Comparison of ENCODE assay signal across 8 cellular contexts in genomic region chr20:49277786-49278035, GRCh38. TPM values are rescaled to one million over a fixed set of nuclear protein-coding genes. Genes with fewer than 3 reads are reported as not detected.
DNase-seq lines count a peak whose midpoint lies in the region; ATAC-seq and TF ChIP-seq lines count a peak whose summit lies in the region.

No MANE protein-coding gene starts in this region.

- CTCF ChIA-PET in RWPE1 (lab: Yijun Ruan, JAX): interaction anchor here (0.5 kb wide), 1 partner anchor 29 kb away, joined by 3 read pairs; no protein-coding TSS in a partner anchor

- POLR2A ChIA-PET in RWPE1 (lab: Yijun Ruan, JAX; ENCODE audit: low non-redundant PET): interaction anchor here (0.6 to 0.7 kb wide), 2 partner anchors 49 to 421 kb away, joined by 3 read pairs; no protein-coding TSS in a partner anchor

- H3K4me1 ChIP-seq in esophagus muscularis mucosa (peaks cover 34 to 80% (median 69%) of the 10 kb centered on the region in 4 donors), prostate gland (replicated peaks) (peaks cover 17% of the 10 kb centered on the region)

- H3K36me3 ChIP-seq in esophagus muscularis mucosa: peaks cover 29 to 64% (median 51%) of the 10 kb centered on the region in 4 donors
- H3K36me3 ChIP-seq in prostate gland: peaks cover 2 to 19% of the 10 kb centered on the region in 2 donors

- no peak for TF ChIP-seq CTCF in RWPE1 (conservative IDR thresholded peaks at IDR 0.05; ENCODE audit: low read depth)
- no peak for TF ChIP-seq CTCF in esophagus muscularis mucosa (IDR thresholded peaks at IDR 0.05)
- TF ChIP-seq CTCF in prostate gland (IDR thresholded peaks at IDR 0.05): no peak

- peaks cover 0 to 9% (median 4%) of the 10 kb centered on the region in 4 donors for H3K9me3 ChIP-seq in esophagus muscularis mucosa
- no peaks in the 10 kb centered on the region for H3K9me3 ChIP-seq in prostate gland

- TF ChIP-seq POLR2A in GM10847 (IDR thresholded peaks at IDR 0.05; ENCODE audit: extremely low read depth, insufficient read length) (peak; percentile 41), esophagus muscularis mucosa (IDR thresholded peaks at IDR 0.05; ENCODE audit: low read depth) (peak; percentile 78), prostate gland (IDR thresholded peaks at IDR 0.05) (no peak)

- no peak for ATAC-seq in HG03442 (IDR thresholded peaks at IDR 0.05; ENCODE audit: unreplicated experiment)
- no peak for ATAC-seq in HG03039 (IDR thresholded peaks at IDR 0.05; ENCODE audit: unreplicated experiment)
- ATAC-seq in GM19452 (IDR thresholded peaks at IDR 0.05; ENCODE audit: unreplicated experiment): no peak
- ATAC-seq in HG03520 (IDR thresholded peaks at IDR 0.05; ENCODE audit: unreplicated experiment): no peak

- 0% methylated on average over 9 of the region's 22 CpGs for WGBS in esophagus muscularis mucosa
- under 1% methylated on average over 19 of the region's 22 CpGs for WGBS in prostate gland

- H3K4me3 ChIP-seq in esophagus muscularis mucosa (peak overlapping the region; percentile 77 to 98 (median 87)), prostate gland (peak overlapping the region; percentile 71 to 84)

- no peak for DNase-seq in RWPE1 (ENCODE audit: low spot score)
- no peak for DNase-seq in esophagus muscularis mucosa (ENCODE audit: extremely low spot score)
- no peak for DNase-seq in prostate gland (ENCODE audit: low spot score)

- TF ChIP-seq EP300 in esophagus muscularis mucosa (IDR thresholded peaks at IDR 0.05): no peak

- H3K27ac ChIP-seq in RWPE1: peak overlapping the region; percentile 95
- H3K27ac ChIP-seq in esophagus muscularis mucosa (replicated peaks in 1 of 4): peak overlapping the region; percentile 91 to 99 (median 96)
- H3K27ac ChIP-seq in prostate gland: peak overlapping the region; percentile 95 to 97

- H3K27me3 ChIP-seq in esophagus muscularis mucosa (no peaks in the 10 kb centered on the region), prostate gland (replicated peaks; ENCODE audit: insufficient read depth) (no peaks in the 10 kb centered on the region)

- intact Hi-C loops in esophagus muscularis mucosa (cut with DNase I) (no loop called here), prostate gland (cut with DNase I) (loop anchor here (10.0 kb wide), 1 partner anchor 53 kb away; no protein-coding TSS in a partner anchor)

RNA-seq across cellular contexts. Expression of gene ZNFX1, which starts 0.1 kb away (rescaled TPM):
- 10 to 100 TPM; 35.7 to 46.7 (median 41.3) TPM for total RNA-seq in esophagus muscularis mucosa
- 10 to 100 TPM; 25.6 to 32.7 TPM for total RNA-seq in prostate gland

RNA-seq across cellular contexts. Expression of gene DDX27, which starts 58.5 kb away (rescaled TPM):
- total RNA-seq in esophagus muscularis mucosa (10 to 100 TPM; 25.7 to 35.0 (median 30.2) TPM), prostate gland (10 to 100 TPM; 32.9 to 35.0 TPM)
